In the genomic region with DNA sequence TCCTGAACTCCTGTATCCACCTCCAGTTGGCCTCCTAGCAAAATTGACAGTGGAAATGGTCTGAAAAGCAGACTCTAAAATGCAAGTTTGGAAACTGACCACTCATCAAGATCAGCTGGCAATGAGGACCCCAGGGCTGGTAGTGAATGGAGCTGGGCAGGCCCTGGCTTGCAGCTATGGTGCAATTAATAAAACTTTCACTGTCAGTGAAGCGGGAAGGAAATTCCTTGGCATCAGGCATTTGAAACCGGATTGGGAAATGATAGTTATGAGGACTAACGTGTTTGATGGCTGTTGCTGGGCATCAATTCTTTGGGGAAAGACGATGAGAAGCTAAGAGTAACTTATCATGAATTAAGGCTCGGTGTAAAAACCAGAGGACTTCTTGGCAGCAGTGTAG, we compare ENCODE assay signal across 1 cellular context.
TF ChIP-seq lines count a peak whose summit lies in the region.

No MANE protein-coding gene starts in this region.

TF ChIP-seq in H1, 55 proteins besides CTCF, POLR2A, EP300 and RAD21:
- TF ChIP-seq CHD2 (IDR thresholded peaks at IDR 0.05; ENCODE audit: low read length) = no peak
- no peak for TF ChIP-seq MAFK (IDR thresholded peaks at IDR 0.05; ENCODE audit: low read depth, low read length)
- no peak for TF ChIP-seq TBP (IDR thresholded peaks at IDR 0.05; ENCODE audit: low read depth, low read length)
- no peak for TF ChIP-seq ASH2L (IDR thresholded peaks at IDR 0.05; ENCODE audit: low read length)
- TF ChIP-seq BCL11A (IDR thresholded peaks at IDR 0.05; ENCODE audit: low read depth in 2 of 2, low read length in 2 of 2) = no peak
- no peak for TF ChIP-seq KDM5A (IDR thresholded peaks at IDR 0.05; ENCODE audit: low read length)
- no peak for TF ChIP-seq RBBP5 (IDR thresholded peaks at IDR 0.05; ENCODE audit: borderline replicate concordance, low read depth, low read length)
- TF ChIP-seq RFX5 (IDR thresholded peaks at IDR 0.05; ENCODE audit: borderline replicate concordance, low read depth, low read length) = no peak
- TF ChIP-seq, protein P1, sequence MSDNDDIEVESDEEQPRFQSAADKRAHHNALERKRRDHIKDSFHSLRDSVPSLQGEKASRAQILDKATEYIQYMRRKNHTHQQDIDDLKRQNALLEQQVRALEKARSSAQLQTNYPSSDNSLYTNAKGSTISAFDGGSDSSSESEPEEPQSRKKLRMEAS (IDR thresholded peaks at IDR 0.05) = no peak
- no peak for TF ChIP-seq YY1 (IDR thresholded peaks at IDR 0.05; ENCODE audit: low read depth, low read length)
- TF ChIP-seq EGR1 (IDR thresholded peaks at IDR 0.05; ENCODE audit: borderline replicate concordance, low read depth, low read length) = no peak
- TF ChIP-seq TAF1 (IDR thresholded peaks at IDR 0.05; ENCODE audit: low read depth, low read length) = no peak
- no peak for TF ChIP-seq TCF12 (IDR thresholded peaks at IDR 0.05; ENCODE audit: low read depth, low read length)
